Comparison of ENCODE assay signal across 20 cellular contexts in the genomic region with DNA sequence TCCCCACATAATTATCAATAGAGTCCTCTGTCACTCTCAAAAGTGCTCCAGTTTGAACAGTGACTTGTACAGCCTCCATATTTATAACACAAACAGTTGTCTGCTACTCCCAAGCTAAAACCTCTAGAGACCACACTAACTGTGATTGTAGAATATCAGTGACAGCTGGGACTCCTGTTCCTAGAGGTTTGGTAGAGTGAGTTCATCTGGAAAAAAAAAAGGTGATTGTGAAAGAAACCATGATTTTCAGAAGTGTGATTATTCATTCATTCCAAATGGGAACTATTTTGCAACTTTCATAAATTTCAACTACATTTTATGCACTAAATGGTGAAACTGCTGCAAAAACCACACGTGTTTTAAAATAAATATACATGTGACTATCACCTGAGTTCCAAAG.
"Had no signal": no experiment of that assay in that cellular context is flagged by ENCODE, and none has a peak within 500 bp of the region (broad histone marks: within the 10 kb centered on the region; RNA-seq: fewer than 3 reads in every experiment).

No MANE protein-coding gene starts in this region.

- ATAC-seq: naive thymus-derived CD4-positive, alpha-beta T cell had no signal

- H3K27me3 Mint-ChIP-seq: dendritic cell treated with granulocyte-macrophage colony-stimulating factor and Interleukin-4, amounts not matched to agents 40 ng/mL and 50 ng/mL, for 4 days; naive thymus-derived CD4-positive, alpha-beta T cell had no signal

- H3K4me1 ChIP-seq: gastrocnemius medialis had no signal

- H3K4me1 Mint-ChIP-seq: memory B cell had no signal

- H3K27me3 ChIP-seq: adrenal gland, gastrocnemius medialis, ovary, sigmoid colon had no signal

- DNase-seq: activated CD4-positive, alpha-beta T cell treated with anti-CD3 and anti-CD28 coated beads for 1 hour; activated CD8-positive, alpha-beta memory T cell treated with anti-CD3 and anti-CD28 coated beads for 24 hours; activated CD8-positive, alpha-beta memory T cell treated with anti-CD3 and anti-CD28 coated beads, Interleukin-2, amount 50 U/mL, for 48 hours; activated effector memory CD4-positive, alpha-beta T cell treated with Interleukin-2 at 50 U/mL for 16 hours; activated naive CD4-positive, alpha-beta T cell treated with anti-CD3 and anti-CD28 coated beads, Interleukin-2, amount 50 U/mL, for 16 hours; activated T-cell treated with anti-CD3 and anti-CD28 coated beads, Interleukin-2, amount 50 U/mL, for 48 hours; adrenal gland; gastrocnemius medialis; head of caudate nucleus; naive thymus-derived CD4-positive, alpha-beta T cell; ovary; sigmoid colon; stimulated activated CD4-positive, alpha-beta T cell treated with anti-CD3 and anti-CD28 coated beads, Interleukin-12 subunit alpha, Interleukin-12 subunit beta, amount 100 ng/mL, for 4 hours; stimulated activated CD4-positive, alpha-beta T cell treated with anti-CD3 and anti-CD28 coated beads, Interleukin-1b, Interleukin-23, amount 100 ng/mL, for 48 hours; stimulated activated CD8-positive, alpha-beta memory T cell treated with anti-CD3 and anti-CD28 coated beads, Interleukin-4, amount 100 ng/mL, for 48 hours; stimulated activated naive CD4-positive, alpha-beta T cell; T-helper 2 cell; WERI-Rb-1 had no signal

- H3K27ac Mint-ChIP-seq: dendritic cell treated with granulocyte-macrophage colony-stimulating factor and Interleukin-4, amounts not matched to agents 40 ng/mL and 50 ng/mL, for 4 days; memory B cell; naive thymus-derived CD4-positive, alpha-beta T cell had no signal

- H3K27ac ChIP-seq: adrenal gland, gastrocnemius medialis, ovary, sigmoid colon, WERI-Rb-1 had no signal

- H3K4me3 Mint-ChIP-seq: dendritic cell treated with granulocyte-macrophage colony-stimulating factor and Interleukin-4, amounts not matched to agents 40 ng/mL and 50 ng/mL, for 4 days; memory B cell; naive thymus-derived CD4-positive, alpha-beta T cell had no signal

- H3K4me3 ChIP-seq: adrenal gland, gastrocnemius medialis, ovary, sigmoid colon had no signal

- H3K9me3 ChIP-seq: ovary had no signal

- H3K36me3 ChIP-seq: adrenal gland, gastrocnemius medialis, ovary, sigmoid colon, WERI-Rb-1 had no signal
